ENCODE assay signal across 1 cellular context in the genomic region with DNA sequence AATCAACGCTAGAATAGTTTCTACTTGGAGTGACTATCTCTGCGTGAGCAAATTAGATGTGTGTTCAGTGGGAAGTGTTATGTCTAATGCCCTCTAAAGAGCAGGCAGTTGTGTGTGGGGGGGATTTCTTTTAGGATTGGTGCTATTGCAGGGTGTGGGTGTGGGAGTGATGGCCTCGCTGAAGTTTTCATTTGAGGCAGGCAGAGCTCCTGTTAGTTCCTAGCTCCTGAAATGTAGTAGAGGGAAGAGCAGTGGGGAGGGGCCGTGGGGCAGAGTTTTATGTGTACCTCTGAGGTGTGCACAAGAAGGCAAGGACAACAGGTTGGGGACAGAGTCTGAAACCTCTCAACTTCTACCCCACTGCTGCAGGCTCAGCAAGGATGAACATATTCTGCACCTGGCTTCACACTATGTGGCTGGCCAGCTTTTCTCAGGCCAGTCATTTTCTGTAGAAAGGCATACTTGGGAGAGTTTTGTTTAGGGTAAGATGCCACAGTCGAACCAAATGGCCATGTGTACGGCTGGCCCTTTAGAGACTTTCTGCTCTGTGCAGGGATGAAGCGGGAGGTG.
A peak's percentile ranks its signal among the peaks of the same experiment; 100 is the strongest.
TF ChIP-seq lines count a peak whose summit lies in the region.

No MANE protein-coding gene starts in this region.

TF ChIP-seq in HEK293, 187 proteins besides CTCF, POLR2A, EP300 and RAD21 (continued from another document):
- TF ChIP-seq, protein P1, sequence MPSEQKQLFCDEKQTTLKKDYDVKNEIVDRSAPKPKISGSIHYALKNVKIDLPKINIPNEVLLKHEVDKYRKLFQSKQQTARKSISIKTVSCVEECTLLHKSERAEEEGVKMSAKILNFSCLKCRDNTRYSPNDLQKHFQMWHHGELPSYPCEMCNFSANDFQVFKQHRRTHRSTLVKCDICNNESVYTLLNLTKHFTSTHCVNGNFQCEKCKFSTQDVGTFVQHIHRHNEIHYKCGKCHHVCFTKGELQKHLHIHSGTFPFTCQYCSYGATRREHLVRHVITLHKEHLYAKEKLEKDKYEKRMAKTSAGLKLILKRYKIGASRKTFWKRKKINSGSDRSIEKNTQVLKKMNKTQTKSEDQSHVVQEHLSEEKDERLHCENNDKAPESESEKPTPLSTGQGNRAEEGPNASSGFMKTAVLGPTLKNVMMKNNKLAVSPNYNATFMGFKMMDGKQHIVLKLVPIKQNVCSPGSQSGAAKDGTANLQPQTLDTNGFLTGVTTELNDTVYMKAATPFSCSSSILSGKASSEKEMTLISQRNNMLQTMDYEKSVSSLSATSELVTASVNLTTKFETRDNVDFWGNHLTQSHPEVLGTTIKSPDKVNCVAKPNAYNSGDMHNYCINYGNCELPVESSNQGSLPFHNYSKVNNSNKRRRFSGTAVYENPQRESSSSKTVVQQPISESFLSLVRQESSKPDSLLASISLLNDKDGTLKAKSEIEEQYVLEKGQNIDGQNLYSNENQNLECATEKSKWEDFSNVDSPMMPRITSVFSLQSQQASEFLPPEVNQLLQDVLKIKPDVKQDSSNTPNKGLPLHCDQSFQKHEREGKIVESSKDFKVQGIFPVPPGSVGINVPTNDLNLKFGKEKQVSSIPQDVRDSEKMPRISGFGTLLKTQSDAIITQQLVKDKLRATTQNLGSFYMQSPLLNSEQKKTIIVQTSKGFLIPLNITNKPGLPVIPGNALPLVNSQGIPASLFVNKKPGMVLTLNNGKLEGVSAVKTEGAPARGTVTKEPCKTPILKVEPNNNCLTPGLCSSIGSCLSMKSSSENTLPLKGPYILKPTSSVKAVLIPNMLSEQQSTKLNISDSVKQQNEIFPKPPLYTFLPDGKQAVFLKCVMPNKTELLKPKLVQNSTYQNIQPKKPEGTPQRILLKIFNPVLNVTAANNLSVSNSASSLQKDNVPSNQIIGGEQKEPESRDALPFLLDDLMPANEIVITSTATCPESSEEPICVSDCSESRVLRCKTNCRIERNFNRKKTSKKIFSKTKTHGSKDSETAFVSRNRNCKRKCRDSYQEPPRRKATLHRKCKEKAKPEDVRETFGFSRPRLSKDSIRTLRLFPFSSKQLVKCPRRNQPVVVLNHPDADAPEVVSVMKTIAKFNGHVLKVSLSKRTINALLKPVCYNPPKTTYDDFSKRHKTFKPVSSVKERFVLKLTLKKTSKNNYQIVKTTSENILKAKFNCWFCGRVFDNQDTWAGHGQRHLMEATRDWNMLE (tag by site-specific recombination; conservative IDR thresholded peaks at IDR 0.05; ENCODE audit: low read depth), result no peak
- no peak for TF ChIP-seq ZNF112 (tag by site-specific recombination; IDR thresholded peaks at IDR 0.05)
- TF ChIP-seq SCRT2 (tag by site-specific recombination; IDR thresholded peaks at IDR 0.05), result peak; percentile 25; the same call in 1 of the 2 replicates
TF ChIP-seq in HEK293: peak in this region for 3.
